23 cellular contexts compared by ENCODE assay signal in the genomic region with DNA sequence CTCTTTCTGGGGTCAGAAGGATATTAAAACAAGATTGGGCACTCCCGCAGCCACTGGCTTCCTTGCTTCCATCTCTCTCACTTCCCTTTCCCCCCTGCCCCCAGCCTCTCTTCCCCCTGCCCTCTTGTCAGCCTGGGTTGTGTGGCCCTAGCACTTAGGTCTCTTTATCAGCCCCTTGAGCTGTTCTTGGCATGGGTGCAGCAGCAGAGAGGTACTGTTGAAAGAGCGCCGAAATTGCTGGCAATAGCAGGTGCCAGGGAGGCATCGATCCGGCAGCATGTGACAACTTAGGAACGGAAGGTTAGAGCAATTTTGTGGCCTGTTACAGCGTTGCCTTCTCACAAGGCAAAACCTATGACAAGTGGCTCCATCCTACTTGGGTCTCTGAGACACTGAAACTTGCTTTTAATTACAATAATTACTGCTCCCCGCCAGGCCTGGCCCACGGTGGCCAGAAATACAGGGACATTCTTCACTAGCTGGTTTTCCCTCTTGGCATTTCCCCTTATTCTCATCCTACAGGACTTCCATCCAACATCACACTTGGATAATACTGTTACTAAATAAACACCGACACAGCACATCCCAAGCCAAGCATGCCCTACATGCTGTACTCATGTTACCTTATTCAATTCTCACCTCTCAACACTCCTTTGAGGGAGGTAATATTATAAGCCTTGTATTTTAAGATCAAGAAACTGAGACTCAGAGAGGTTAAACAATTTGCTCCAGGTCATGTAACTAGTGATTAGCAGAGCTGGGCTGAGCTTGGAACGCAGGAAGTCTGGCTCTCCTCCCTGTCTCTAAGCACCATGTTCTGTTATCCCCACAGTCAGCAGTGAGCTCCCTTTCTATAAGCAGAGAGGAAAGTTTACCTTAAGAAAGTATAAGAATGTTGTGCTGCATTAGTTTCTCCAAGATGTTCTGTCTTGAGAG.
A peak's percentile ranks its signal among the peaks of the same experiment; 100 is the strongest.
DNase-seq lines count a peak whose midpoint lies in the region; ATAC-seq, FAIRE-seq and TF ChIP-seq lines count a peak whose summit lies in the region.
"Had no signal": no experiment of that assay in that cellular context is flagged by ENCODE, and none has a peak within 500 bp of the region (broad histone marks: within the 10 kb centered on the region; RNA-seq: fewer than 3 reads in every experiment).

No MANE protein-coding gene starts in this region.

- no peaks in the 10 kb centered on the region for H3K9me3 ChIP-seq in liver (ENCODE audit: control insufficient read depth in 4 of 4, low read length in 3 of 4)
- H3K9me3 ChIP-seq in HepG2 (ENCODE audit: low read length), result no peaks in the 10 kb centered on the region
- H3K9me3 ChIP-seq in CD4-positive, alpha-beta memory T cell (ENCODE audit: control insufficient read depth in 1 of 2, low read length in 2 of 2), result no peaks in the 10 kb centered on the region
- no peaks in the 10 kb centered on the region for H3K9me3 ChIP-seq in PC-9 (ENCODE audit: insufficient read depth, low read depth)
- H3K9me3 ChIP-seq: SJCRH30, tibial nerve had no signal

- H3K4me1 ChIP-seq in liver (ENCODE audit: control insufficient read depth in 4 of 4, insufficient read depth in 4 of 4, low read length in 3 of 4), result peaks cover 6 to 17% (median 13%) of the 10 kb centered on the region in 4 donors
- H3K4me1 ChIP-seq in HepG2 (ENCODE audit: insufficient read depth, low read length), result no peaks in the 10 kb centered on the region
- H3K4me1 ChIP-seq in CD4-positive, alpha-beta memory T cell (ENCODE audit: insufficient read depth, low read length), result no peaks in the 10 kb centered on the region
- H3K4me1 ChIP-seq in PC-9 (replicated peaks; ENCODE audit: insufficient read depth), result no peaks in the 10 kb centered on the region
- H3K4me1 ChIP-seq: SJCRH30 had no signal

- no peaks in the 10 kb centered on the region for H3K36me3 Mint-ChIP-seq in brain
- peaks cover 6% of the 10 kb centered on the region for H3K36me3 Mint-ChIP-seq in nephron (ENCODE audit: low read depth)
- H3K36me3 Mint-ChIP-seq in CD4-positive, alpha-beta memory T cell, result no peaks in the 10 kb centered on the region
- H3K36me3 Mint-ChIP-seq: T-cell had no signal

- H3K4me2 ChIP-seq in HepG2 (ENCODE audit: low read depth, low read length) (no peak overlapping the region), PC-9 (no peak overlapping the region)

- H3K9ac ChIP-seq in liver (ENCODE audit: low read depth in 1 of 2, low read length in 2 of 2) (no peak overlapping the region), HepG2 (ENCODE audit: insufficient read depth, low read depth, low read length) (no peak overlapping the region)

- no peaks in the 10 kb centered on the region for H3K9me2 ChIP-seq in PC-9 (ENCODE audit: insufficient read depth)

- no peak for FAIRE-seq in HepG2 (lab: Jason Lieb, UNC)
- FAIRE-seq: bronchial epithelial cell, colon, kidney had no signal

- H3K27me3 ChIP-seq in liver (ENCODE audit: control insufficient read depth in 4 of 4, insufficient read depth in 4 of 4, low read length in 3 of 4) (peaks cover 0 to 5% (median 1%) of the 10 kb centered on the region in 4 donors), HepG2 (ENCODE audit: control insufficient read depth in 1 of 2, insufficient read depth in 2 of 2, low read length in 2 of 2) (no peaks in the 10 kb centered on the region; a peak in 1 of 5 replicates), PC-9 (ENCODE audit: insufficient read depth, low read depth) (peaks cover 8% of the 10 kb centered on the region; the same call in 1 of the 2 replicates)
- H3K27me3 ChIP-seq in CD4-positive, alpha-beta memory T cell (ENCODE audit: insufficient read depth, low read length), result no peaks in the 10 kb centered on the region
- H3K27me3 ChIP-seq: SJCRH30, tibial nerve had no signal

- H3K4me3 Mint-ChIP-seq in brain, result no peak overlapping the region
- H3K4me3 Mint-ChIP-seq in nephron, result no peak overlapping the region
- peak overlapping the region in 1 of 8 donors; percentile 13 for H3K4me3 Mint-ChIP-seq in CD4-positive, alpha-beta memory T cell
- H3K4me3 Mint-ChIP-seq: activated naive CD4-positive, alpha-beta T cell treated with anti-CD3 and anti-CD28 coated beads for 36 hours; activated T-cell treated with anti-CD3 and anti-CD28 coated beads, Interleukin-2, amount 50 U/mL, for 72 hours; stimulated activated naive CD8-positive, alpha-beta T cell treated with anti-CD3 and anti-CD28 coated beads, Interleukin-15, amount 100 ng/mL, for 72 hours; T-cell had no signal

- no peaks in the 10 kb centered on the region for H3K36me3 ChIP-seq in liver (ENCODE audit: control insufficient read depth in 4 of 4, insufficient read depth in 3 of 4, low read depth in 1 of 4, low read length in 3 of 4)
- H3K36me3 ChIP-seq in HepG2 (replicated peaks in 1 of 2; ENCODE audit: control insufficient read depth in 1 of 2, insufficient read depth in 2 of 2, low read length in 2 of 2), result no peaks in the 10 kb centered on the region
- H3K36me3 ChIP-seq in CD4-positive, alpha-beta memory T cell (ENCODE audit: insufficient read depth, low read length), result no peaks in the 10 kb centered on the region
- H3K36me3 ChIP-seq in PC-9 (ENCODE audit: low read depth), result no peaks in the 10 kb centered on the region
- H3K36me3 ChIP-seq: SJCRH30, tibial nerve had no signal

- BruUV-seq in HepG2 (replicated peaks; lab: Mats Ljungman, UMichigan), result no TSS peak
- no TSS peak for BruUV-seq in PC-9 (replicated peaks; lab: Mats Ljungman, UMichigan)

- TF ChIP-seq RAD21 in liver (IDR thresholded peaks at IDR 0.05) (no peak), HepG2 (CRISPR knock-in tag; IDR thresholded peaks at IDR 0.05) (no peak)

- H3K9me3 Mint-ChIP-seq in brain, result peaks cover 0 to 3% (median 2%) of the 10 kb centered on the region in 5 experiments
- H3K9me3 Mint-ChIP-seq in nephron, result peaks cover 6% of the 10 kb centered on the region
- peaks cover 0 to 4% (median 0%) of the 10 kb centered on the region in 8 donors for H3K9me3 Mint-ChIP-seq in CD4-positive, alpha-beta memory T cell
- H3K9me3 Mint-ChIP-seq: activated naive CD4-positive, alpha-beta T cell treated with anti-CD3 and anti-CD28 coated beads for 36 hours had no signal

- H3K27ac Mint-ChIP-seq in brain (peak overlapping the region in 3 of 5 experiments; percentile 5 to 47 (median 6)), nephron (peak overlapping the region in 2 of 3 experiments; percentile 22 to 67)
- H3K27ac Mint-ChIP-seq in CD4-positive, alpha-beta memory T cell, result peak overlapping the region in 1 of 7 donors; percentile 57
- H3K27ac Mint-ChIP-seq: activated naive CD4-positive, alpha-beta T cell treated with anti-CD3 and anti-CD28 coated beads for 36 hours; activated T-cell treated with anti-CD3 and anti-CD28 coated beads, Interleukin-2, amount 50 U/mL, for 72 hours; stimulated activated naive CD8-positive, alpha-beta T cell treated with anti-CD3 and anti-CD28 coated beads, Interleukin-15, amount 100 ng/mL, for 72 hours; T-cell had no signal

- intact Hi-C loops in HepG2 (cut with micrococcal nuclease; ENCODE audit: unreplicated experiment) (loop anchor here (5.0 kb wide), 1 partner anchor 1719 kb away; no protein-coding TSS in a partner anchor), PC-9 (cut with micrococcal nuclease; ENCODE audit: unreplicated experiment) (no loop called here)
- intact Hi-C loops in CD4-positive, alpha-beta memory T cell (cut with micrococcal nuclease), result no loop called here

- in situ Hi-C loops in HepG2 (cut with HindIII; ENCODE audit: extremely low pct_ligation_motif_present, low pct_unique_long_range_greater_than_20kb), result no loop called here

- 39% methylated on average over 11 of the region's 11 CpGs for WGBS in liver
- 34% methylated on average over 6 of the region's 11 CpGs for WGBS in HepG2 (ENCODE audit: low lambda C conversion rate)

- DNase-seq in HepG2 (ENCODE audit: low spot score) (no peak), PC-9 (no peak)
- DNase-seq in CD4-positive, alpha-beta memory T cell, result no peak
- DNase-seq: activated CD4-positive, CD25-positive, alpha-beta regulatory T cell; DMS79; effector CD8-positive, alpha-beta T cell; GDM1; kidney; stimulated activated naive CD8-positive, alpha-beta T cell treated with anti-CD3 and anti-CD28 coated beads, Interleukin-15, amount 100 ng/mL, for 72 hours; T-cell had no signal

- H3F3A ChIP-seq in PC-9 (ENCODE audit: insufficient read depth, low read depth), result no peaks in the 10 kb centered on the region

- POLR2A ChIA-PET in HepG2 (lab: Yijun Ruan, JAX), result no interaction called here
- POLR2A ChIA-PET in CD4-positive, alpha-beta memory T cell (lab: Charles Lee; ENCODE audit: partially characterized antibody), result no interaction called here
- POLR2A ChIA-PET in PC-9 (lab: Charles Lee; ENCODE audit: unreplicated experiment), result no interaction called here

- TF ChIP-seq CTCF in liver (IDR thresholded peaks at IDR 0.05; ENCODE audit: low read depth, low read length, missing input control) (peak; percentile 7), HepG2 (CRISPR knock-in tag; IDR thresholded peaks at IDR 0.05) (no peak), brain (conservative IDR thresholded peaks at IDR 0.05) (no peak), nephron (IDR thresholded peaks at IDR 0.05; ENCODE audit: unreplicated experiment in 3 of 3) (no peak), PC-9 (conservative IDR thresholded peaks at IDR 0.05) (no peak)

- H3K27me3 Mint-ChIP-seq in brain (peaks cover 3% of the 10 kb centered on the region), nephron (ENCODE audit: low read depth) (peaks cover 11% of the 10 kb centered on the region)
- no peaks in the 10 kb centered on the region for H3K27me3 Mint-ChIP-seq in CD4-positive, alpha-beta memory T cell
- H3K27me3 Mint-ChIP-seq: stimulated activated naive CD8-positive, alpha-beta T cell treated with anti-CD3 and anti-CD28 coated beads, Interleukin-15, amount 100 ng/mL, for 72 hours; T-cell had no signal

- H3K79me2 ChIP-seq in HepG2 (ENCODE audit: insufficient read depth, low read length) (no peaks in the 10 kb centered on the region), PC-9 (ENCODE audit: low read depth) (no peaks in the 10 kb centered on the region)

- no peak overlapping the region for H3K27ac ChIP-seq in liver (ENCODE audit: low read depth in 1 of 2, low read length in 2 of 2)
- H3K27ac ChIP-seq in HepG2 (ENCODE audit: extremely low read length, insufficient read depth, low read length), result no peak overlapping the region
- no peak overlapping the region for H3K27ac ChIP-seq in CD4-positive, alpha-beta memory T cell (ENCODE audit: low read depth, low read length)
- H3K27ac ChIP-seq in PC-9, result no peak overlapping the region
- H3K27ac ChIP-seq: epithelial cell of prostate, SJCRH30, skin epidermis, tibial nerve had no signal

- H3K4me1 Mint-ChIP-seq in brain (peaks cover 29% of the 10 kb centered on the region), nephron (peaks cover 32% of the 10 kb centered on the region)
- H3K4me1 Mint-ChIP-seq in CD4-positive, alpha-beta memory T cell, result no peaks in the 10 kb centered on the region
- H3K4me1 Mint-ChIP-seq: stimulated activated naive CD8-positive, alpha-beta T cell treated with anti-CD3 and anti-CD28 coated beads, Interleukin-15, amount 100 ng/mL, for 72 hours; T-cell had no signal

- CTCF ChIA-PET in HepG2 (lab: Yijun Ruan, JAX; ENCODE audit: low intra/inter-chr PET ratio, low total read pairs) (no interaction called here), PC-9 (lab: Charles Lee) (no interaction called here)
- CTCF ChIA-PET in CD4-positive, alpha-beta memory T cell (lab: Charles Lee; ENCODE audit: partially characterized antibody), result no interaction called here

- H2AFZ ChIP-seq in HepG2 (ENCODE audit: low read length), result no peak overlapping the region
- H2AFZ ChIP-seq in PC-9, result no peak overlapping the region

- no peak overlapping the region for H3K4me3 ChIP-seq in liver (ENCODE audit: low read depth in 1 of 3, low read length in 3 of 3)
- no peak overlapping the region for H3K4me3 ChIP-seq in HepG2 (replicated peaks in 1 of 3; ENCODE audit: insufficient read depth in 1 of 3, low read depth in 2 of 3, low read length in 3 of 3)
- no peak overlapping the region for H3K4me3 ChIP-seq in CD4-positive, alpha-beta memory T cell (ENCODE audit: low read length in 2 of 2)
- no peak overlapping the region for H3K4me3 ChIP-seq in PC-9
- H3K4me3 ChIP-seq: SJCRH30, skin epidermis, tibial nerve had no signal

- H4K20me1 ChIP-seq in HepG2 (ENCODE audit: insufficient read depth, low read length) (no peaks in the 10 kb centered on the region), PC-9 (ENCODE audit: insufficient read depth) (no peaks in the 10 kb centered on the region)

- no peak for TF ChIP-seq POLR2A in HepG2 (IDR thresholded peaks at IDR 0.05; ENCODE audit: insufficient read depth in 1 of 2, low read depth in 2 of 2, low read length in 2 of 2)

- ATAC-seq in HepG2, result no peak
- no peak for ATAC-seq in HG03196 (IDR thresholded peaks at IDR 0.05; ENCODE audit: unreplicated experiment)
- ATAC-seq: activated T-cell treated with anti-CD3 and anti-CD28 coated beads, Interleukin-2, amount 50 U/mL, for 72 hours; HCT116; stimulated activated naive CD8-positive, alpha-beta T cell treated with anti-CD3 and anti-CD28 coated beads, Interleukin-15, amount 100 ng/mL, for 72 hours; T-cell had no signal

- TF ChIP-seq EP300 in HepG2 (IDR thresholded peaks at IDR 0.05; ENCODE audit: low read depth in 2 of 2, low read length in 2 of 2) (no peak), HepG2 (CRISPR knock-in tag; IDR thresholded peaks at IDR 0.05; ENCODE audit: borderline replicate concordance) (no peak)
